8 cellular contexts compared by ENCODE assay signal in the genomic region with DNA sequence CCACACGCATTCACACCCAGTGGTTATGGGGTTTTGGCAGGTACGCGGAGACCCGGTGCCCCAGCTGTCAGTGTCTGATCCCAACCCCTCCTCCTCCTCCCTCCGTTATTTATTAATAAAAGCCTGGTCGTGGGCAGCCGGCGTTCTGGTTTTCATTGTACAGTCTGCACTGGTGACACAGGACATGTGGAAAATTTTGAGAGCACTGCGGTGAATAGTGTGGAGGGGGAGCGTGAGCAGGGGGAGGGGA.
DNase-seq lines count a peak whose midpoint lies in the region; ATAC-seq and TF ChIP-seq lines count a peak whose summit lies in the region.

No MANE protein-coding gene starts in this region.

- H3K4me3 ChIP-seq in BLaER1 (peak overlapping the region; percentile 58), NT2/D1 (ENCODE audit: insufficient read length, low read depth) (peak overlapping the region; percentile 19), retinal pigment epithelial cell (ENCODE audit: low read length) (peak overlapping the region; percentile 30)

- H3K4me1 ChIP-seq in BLaER1 (peaks cover 96% of the 10 kb centered on the region), NT2/D1 (ENCODE audit: insufficient read depth, insufficient read length) (peaks cover 7% of the 10 kb centered on the region)

- DNase-seq in NT2/D1 (ENCODE audit: low read depth, low spot score) (no peak), erythroblast (lab: John Stamatoyannopoulos, UW) (no peak), retinal pigment epithelial cell (ENCODE audit: low read depth) (no peak), DMS53 treated with DMSO at 0.1 percent for 48 hours (lab: John Stamatoyannopoulos, UW; ENCODE audit: unreplicated experiment) (no peak), epidermal melanocyte (ENCODE audit: insufficient read length, low spot score) (no peak)

- H4K20me1 ChIP-seq in BLaER1: no peaks in the 10 kb centered on the region

- peak overlapping the region; percentile 97 for H3K4me2 ChIP-seq in BLaER1

- TF ChIP-seq POLR2A in erythroblast (IDR thresholded peaks at IDR 0.05; ENCODE audit: low read length): peak; percentile 46

- peak overlapping the region; percentile 79 for H3K9ac ChIP-seq in BLaER1
- H3K9ac ChIP-seq in NT2/D1 (ENCODE audit: insufficient read length, low read depth): peak overlapping the region; percentile 36

- no peak for TF ChIP-seq CTCF in retinal pigment epithelial cell (conservative IDR thresholded peaks at IDR 0.05; ENCODE audit: low read depth, low read length)

- ATAC-seq in GM21576 (IDR thresholded peaks at IDR 0.05; ENCODE audit: unreplicated experiment) (peak; percentile 39), HG03565 (IDR thresholded peaks at IDR 0.05; ENCODE audit: unreplicated experiment) (no peak)

- H3K27ac ChIP-seq in BLaER1: peak overlapping the region; percentile 86

- no peaks in the 10 kb centered on the region for H3K27me3 ChIP-seq in BLaER1
- peaks cover 6% of the 10 kb centered on the region for H3K27me3 ChIP-seq in NT2/D1 (ENCODE audit: insufficient read depth, insufficient read length)

- no peaks in the 10 kb centered on the region for H3K36me3 ChIP-seq in BLaER1
- H3K36me3 ChIP-seq in NT2/D1 (ENCODE audit: insufficient read depth, insufficient read length, low read length): no peaks in the 10 kb centered on the region

- no peaks in the 10 kb centered on the region for H3K9me3 ChIP-seq in BLaER1
- no peaks in the 10 kb centered on the region for H3K9me3 ChIP-seq in NT2/D1 (ENCODE audit: insufficient read depth, low read length)
